ENCODE assay signal across 8 cellular contexts in genomic region chr12:130013771-130014484, GRCh38.
DNase-seq lines count a peak whose midpoint lies in the region; ATAC-seq lines count a peak whose summit lies in the region.

No MANE protein-coding gene starts in this region.

- DNase-seq in activated naive CD4-positive, alpha-beta T cell treated with anti-CD3 and anti-CD28 coated beads, Interleukin-2, amount 50 U/mL, for 72 hours (ENCODE audit: low spot score in 2 of 2) = peak in 1 of 2 donors; percentile 59
- no peak for DNase-seq in activated naive CD4-positive, alpha-beta T cell treated with Interleukin-2 at 50 U/mL for 16 hours
- DNase-seq in NCI-H82 (lab: John Stamatoyannopoulos, UW) (peak; percentile 75), anterior cingulate cortex (lab: John Stamatoyannopoulos, UW) (peak in 57 of 58 donors; percentile 9 to 88 (median 67)), epidermal melanocyte (ENCODE audit: insufficient read length, low spot score) (no peak)
- DNase-seq in stimulated activated CD4-positive, alpha-beta T cell treated with anti-CD3 and anti-CD28 coated beads, Interleukin-15, amount 100 ng/mL, for 48 hours (ENCODE audit: low read depth in 2 of 2) = peak; percentile 13 to 16

- H3K27ac Mint-ChIP-seq in activated naive CD4-positive, alpha-beta T cell treated with anti-CD3 and anti-CD28 coated beads, Interleukin-2, amount 50 U/mL, for 72 hours = no peak overlapping the region

- peak; percentile 48 to 84 for ATAC-seq in activated naive CD4-positive, alpha-beta T cell treated with anti-CD3 and anti-CD28 coated beads, Interleukin-2, amount 50 U/mL, for 72 hours
- peak; percentile 69 for ATAC-seq in HG03196 (IDR thresholded peaks at IDR 0.05; ENCODE audit: unreplicated experiment)

- H3K4me3 ChIP-seq in iPS-18c (ENCODE audit: insufficient read depth, low read depth, low read length) = 0 out of 2 replicates have a peak overlapping the region, but pooled peaks have one; percentile 1

- no peaks in the 10 kb centered on the region for H3K9me3 Mint-ChIP-seq in activated naive CD4-positive, alpha-beta T cell treated with anti-CD3 and anti-CD28 coated beads, Interleukin-2, amount 50 U/mL, for 72 hours

- no peaks in the 10 kb centered on the region for H3K9me3 ChIP-seq in iPS-18c (ENCODE audit: control insufficient read depth, insufficient read depth, low read length)

- H3K36me3 Mint-ChIP-seq in activated naive CD4-positive, alpha-beta T cell treated with anti-CD3 and anti-CD28 coated beads, Interleukin-2, amount 50 U/mL, for 72 hours = no peaks in the 10 kb centered on the region

Comparison
In these comparisons a context has a peak if more than half of its experiments do, and no peak if none do; other contexts are left out.
1. DNase-seq: peak in NCI-H82 (single experiment), anterior cingulate cortex (57 of 58) and stimulated activated CD4-positive, alpha-beta T cell treated with anti-CD3 and anti-CD28 coated beads, Interleukin-15, amount 100 ng/mL, for 48 hours (2 of 2); none in activated naive CD4-positive, alpha-beta T cell treated with Interleukin-2 at 50 U/mL for 16 hours (single experiment) and epidermal melanocyte (single experiment).